ENCODE assay signal across 8 cellular contexts in genomic region chr6:37432590-37432915, GRCh38. TPM values are rescaled to one million over a fixed set of nuclear protein-coding genes. Genes with fewer than 3 reads are reported as not detected.
DNase-seq lines count a peak whose midpoint lies in the region; ATAC-seq, FAIRE-seq and TF ChIP-seq lines count a peak whose summit lies in the region.

No MANE protein-coding gene starts in this region.

- TF ChIP-seq POLR2A in thyroid gland (IDR thresholded peaks at IDR 0.05) = no peak

- H3K9me3 Mint-ChIP-seq in astrocyte (ENCODE audit: unreplicated experiment) = peaks cover 9% of the 10 kb centered on the region

- 8% methylated on average over 7 of the region's 7 CpGs for WGBS in thyroid gland, 2 donors

- DNase-seq in astrocyte (ENCODE audit: low read depth) = no peak
- no peak for DNase-seq in left lobe of liver (ENCODE audit: low spot score)
- no peak for DNase-seq in thyroid gland
- no peak for DNase-seq in NCI-H82 treated with DMSO at 0.1 percent for 48 hours (lab: John Stamatoyannopoulos, UW; ENCODE audit: unreplicated experiment)
- no peak for DNase-seq in DMS53 treated with DMSO at 0.1 percent for 48 hours (lab: John Stamatoyannopoulos, UW; ENCODE audit: unreplicated experiment)
- DNase-seq in activated effector memory CD4-positive, alpha-beta T cell treated with anti-CD3 and anti-CD28 coated beads, Interleukin-2, amount 50 U/mL, for 16 hours = no peak

- peak overlapping the region; percentile 97 for H2AFZ ChIP-seq in astrocyte (ENCODE audit: low read depth, low read length)

- H3K4me3 Mint-ChIP-seq in astrocyte (ENCODE audit: unreplicated experiment) = peak overlapping the region; percentile 83

- ATAC-seq in HG02798 (IDR thresholded peaks at IDR 0.05; ENCODE audit: poor library complexity, unreplicated experiment) (peak; percentile 7), left lobe of liver (peak; percentile 39)

- H3K27me3 ChIP-seq in astrocyte (ENCODE audit: insufficient read depth, low read length) (peaks cover 2% of the 10 kb centered on the region), thyroid gland (no peaks in the 10 kb centered on the region)

- H3K27ac Mint-ChIP-seq in astrocyte (ENCODE audit: unreplicated experiment) = peak overlapping the region; percentile 48

- H3K36me3 ChIP-seq in astrocyte (ENCODE audit: insufficient read depth, low read length) (peaks cover 7% of the 10 kb centered on the region), thyroid gland (peaks cover 1 to 15% of the 10 kb centered on the region in 2 donors)

- H3K79me2 ChIP-seq in astrocyte (ENCODE audit: insufficient read depth, low read length) = peaks cover 33% of the 10 kb centered on the region

- no peaks in the 10 kb centered on the region for H3K9me3 ChIP-seq in astrocyte (ENCODE audit: insufficient read depth, low read depth, low read length)
- no peaks in the 10 kb centered on the region for H3K9me3 ChIP-seq in thyroid gland

- peaks cover 5% of the 10 kb centered on the region for H4K20me1 ChIP-seq in astrocyte (ENCODE audit: insufficient read depth, low read length)

- H3K4me1 Mint-ChIP-seq in astrocyte (ENCODE audit: low read depth, unreplicated experiment) = peaks cover 4% of the 10 kb centered on the region

- H3K4me1 ChIP-seq in astrocyte (ENCODE audit: insufficient read depth, low read length) (peaks cover 8% of the 10 kb centered on the region), thyroid gland (peaks cover 4 to 15% of the 10 kb centered on the region in 2 donors)

- H3K27ac ChIP-seq in C4-2B (peak overlapping the region; percentile 75), astrocyte (ENCODE audit: low read depth, low read length) (peak overlapping the region; percentile 68), thyroid gland (peak overlapping the region; percentile 78 to 85 (median 80))

- peak overlapping the region; percentile 92 for H3K9ac ChIP-seq in astrocyte (ENCODE audit: low read length)

- H3K4me3 ChIP-seq in astrocyte (ENCODE audit: insufficient read depth, low read depth, low read length) = peak overlapping the region; percentile 88
- H3K4me3 ChIP-seq in thyroid gland (replicated peaks in 1 of 3) = peak overlapping the region in 2 of 3 donors; percentile 41 to 93

- TF ChIP-seq CTCF in C4-2B (conservative IDR thresholded peaks at IDR 0.05) = no peak
- TF ChIP-seq CTCF in astrocyte (IDR thresholded peaks at IDR 0.05; ENCODE audit: insufficient read depth, low read depth, low read length) = no peak
- no peak for TF ChIP-seq CTCF in thyroid gland (IDR thresholded peaks at IDR 0.05)

- intact Hi-C loops in thyroid gland (cut with DNase I) = no loop called here

- FAIRE-seq in astrocyte (lab: Jason Lieb, UNC) = no peak

- H3K4me2 ChIP-seq in astrocyte (ENCODE audit: low read length) = peak overlapping the region; percentile 98

- no peaks in the 10 kb centered on the region for H3K27me3 Mint-ChIP-seq in astrocyte (ENCODE audit: low read depth, unreplicated experiment)

- H3K36me3 Mint-ChIP-seq in astrocyte (ENCODE audit: low read depth, unreplicated experiment) = peaks cover 7% of the 10 kb centered on the region

RNA-seq across cellular contexts. Expression of gene CMTR1, which starts 0.5 kb away (rescaled TPM):
- 44.1 and 47.0 TPM in 2 replicates for total RNA-seq in astrocyte
- 17.8 TPM for total RNA-seq in left lobe of liver
- total RNA-seq in thyroid gland = 10 to 100 TPM; 29.3 to 41.5 (median 33.1) TPM
